8 cellular contexts compared by ENCODE assay signal in genomic region chr9:116860509-116861120, GRCh38.
DNase-seq lines count a peak whose midpoint lies in the region; ATAC-seq, FAIRE-seq and TF ChIP-seq lines count a peak whose summit lies in the region.

No MANE protein-coding gene starts in this region.

- peak; percentile 89 for DNase-seq in AG20443 (ENCODE audit: low spot score)
- peak; percentile 51 for DNase-seq in GM10248 (ENCODE audit: extremely low spot score)
- peak; percentile 12 to 69 for DNase-seq in NCI-H446 (lab: John Stamatoyannopoulos, UW)
- DNase-seq in astrocyte (ENCODE audit: low read depth): peak; percentile 20
- DNase-seq in hippocampal formation (lab: John Stamatoyannopoulos, UW): peak; percentile 43 to 54
- DNase-seq in smooth muscle cell of the brain vasculature (ENCODE audit: low read depth, low spot score): peak; percentile 9

- no peaks in the 10 kb centered on the region for H3K4me1 ChIP-seq in astrocyte (ENCODE audit: insufficient read depth, low read length)

- H4K20me1 ChIP-seq in astrocyte (ENCODE audit: insufficient read depth, low read length): no peaks in the 10 kb centered on the region

- no peak overlapping the region for H3K4me3 Mint-ChIP-seq in astrocyte (ENCODE audit: unreplicated experiment)

- no peaks in the 10 kb centered on the region for H3K9me3 Mint-ChIP-seq in astrocyte (ENCODE audit: unreplicated experiment)

- no peaks in the 10 kb centered on the region for H3K27me3 ChIP-seq in astrocyte (ENCODE audit: insufficient read depth, low read length)

- POLR2A ChIA-PET in GM10248 (lab: Yijun Ruan, JAX): no interaction called here

- TF ChIP-seq CTCF in GM10248 (IDR thresholded peaks at IDR 0.05; ENCODE audit: control extremely low read depth, extremely low read depth, low read depth, missing control alignments): peak; percentile 74
- TF ChIP-seq CTCF in astrocyte (IDR thresholded peaks at IDR 0.05; ENCODE audit: insufficient read depth, low read depth, low read length): peak; percentile 74

- no peak overlapping the region for H3K4me3 ChIP-seq in astrocyte (ENCODE audit: insufficient read depth, low read depth, low read length)

- H3K9ac ChIP-seq in astrocyte (ENCODE audit: low read length): no peak overlapping the region

- H3K4me1 Mint-ChIP-seq in astrocyte (ENCODE audit: low read depth, unreplicated experiment): peaks cover 5% of the 10 kb centered on the region

- H3K9me3 ChIP-seq in astrocyte (ENCODE audit: insufficient read depth, low read depth, low read length): no peaks in the 10 kb centered on the region

- no peak overlapping the region for H2AFZ ChIP-seq in astrocyte (ENCODE audit: low read depth, low read length)

- H3K27me3 Mint-ChIP-seq in astrocyte (ENCODE audit: low read depth, unreplicated experiment): no peaks in the 10 kb centered on the region

- no peak overlapping the region for H3K27ac Mint-ChIP-seq in astrocyte (ENCODE audit: unreplicated experiment)

- no peaks in the 10 kb centered on the region for H3K79me2 ChIP-seq in astrocyte (ENCODE audit: insufficient read depth, low read length)

- no peaks in the 10 kb centered on the region for H3K36me3 ChIP-seq in astrocyte (ENCODE audit: insufficient read depth, low read length)

- H3K27ac ChIP-seq in astrocyte (ENCODE audit: low read depth, low read length): no peak overlapping the region

- H3K36me3 Mint-ChIP-seq in astrocyte (ENCODE audit: low read depth, unreplicated experiment): no peaks in the 10 kb centered on the region

- ATAC-seq in HG02885 (IDR thresholded peaks at IDR 0.05; ENCODE audit: poor library complexity, unreplicated experiment): peak; percentile 86
- ATAC-seq in GM18909 (IDR thresholded peaks at IDR 0.05; ENCODE audit: poor library complexity, unreplicated experiment): no peak

- peak; percentile 70 for FAIRE-seq in astrocyte (lab: Jason Lieb, UNC)

- CTCF ChIA-PET in GM10248 (lab: Yijun Ruan, JAX): interaction anchor here (0.6 to 11.4 kb wide), 61 partner anchors 11 to 1267 kb away, joined by 3 to 242 read pairs (median 5); partner anchors contain the start of gene TRIM32

- H3K4me2 ChIP-seq in astrocyte (ENCODE audit: low read length): no peak overlapping the region

Comparison
In these comparisons a context has a peak if more than half of its experiments do, and no peak if none do; other contexts are left out.
1. DNase-seq: peak in every context shown above with its lines; median percentile 89 in AG20443; 51 in GM10248; 48 in hippocampal formation; 40 in NCI-H446; 20 in astrocyte; 9 in smooth muscle cell of the brain vasculature.